In the genomic region with DNA sequence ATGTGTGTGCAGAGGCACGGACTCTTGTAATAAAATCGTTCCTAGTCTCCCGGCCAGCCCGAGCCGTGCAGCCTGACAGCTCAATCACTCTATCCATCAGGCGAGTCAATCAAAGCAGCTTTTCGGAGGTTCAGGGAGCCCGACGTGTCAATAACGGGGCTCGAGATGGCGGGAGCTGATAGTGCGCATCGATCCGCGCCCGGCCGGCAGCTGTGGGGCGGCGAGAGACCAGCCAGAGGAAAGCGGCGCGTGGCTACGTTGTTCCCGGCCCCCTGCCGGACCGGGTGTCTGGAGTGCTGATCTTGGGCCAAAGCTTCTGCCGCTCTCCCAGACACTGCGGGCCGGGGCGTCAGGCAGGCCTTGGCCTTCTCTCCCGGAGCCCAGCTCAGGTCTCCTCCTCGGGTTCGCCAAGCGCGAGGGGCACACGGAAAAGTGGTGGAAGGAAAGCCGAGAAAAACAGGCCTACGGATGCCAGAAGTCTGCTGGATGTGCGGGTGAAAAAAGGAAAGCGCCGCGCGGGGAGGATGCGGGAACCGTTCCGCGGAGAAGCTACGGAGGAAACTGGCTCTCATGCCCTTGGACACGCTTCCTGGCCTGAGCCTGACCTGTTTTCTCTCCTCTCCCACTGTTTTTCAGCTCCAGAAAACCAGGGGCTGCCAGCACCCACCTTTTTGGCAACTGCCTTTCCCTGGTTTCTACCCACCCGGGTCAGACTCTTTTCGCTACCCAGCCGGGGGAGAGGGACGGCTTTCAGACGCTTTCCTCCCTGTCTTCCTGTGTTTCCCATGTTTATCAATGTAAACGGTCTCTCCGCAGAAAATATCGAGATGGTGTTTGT, we compare ENCODE assay signal across 12 cellular contexts. TPM values are rescaled to one million over a fixed set of nuclear protein-coding genes. Genes with fewer than 3 reads are reported as not detected.
DNase-seq lines count a peak whose midpoint lies in the region; ATAC-seq, FAIRE-seq and TF ChIP-seq lines count a peak whose summit lies in the region.
"Had no signal": no experiment of that assay in that cellular context is flagged by ENCODE, and none has a peak within 500 bp of the region (broad histone marks: within the 10 kb centered on the region; RNA-seq: fewer than 3 reads in every experiment).

No MANE protein-coding gene starts in this region.

- H3K4me3 Mint-ChIP-seq in activated naive CD4-positive, alpha-beta T cell treated with anti-CD3 and anti-CD28 coated beads, Interleukin-2, amount 10 ng/mL, durations not matched to agents 7 days and 5 days: no peak overlapping the region
- no peak overlapping the region for H3K4me3 Mint-ChIP-seq in activated T-helper 1 cell treated with anti-CD3 and anti-CD28 coated beads, Interleukin-12 subunit alpha, Interleukin-12 subunit beta, Interleukin-2, Interleukin-4 antibody, amounts not matched to agents 30 ng/mL and 10 ng/mL and 1 ng/mL, durations not matched to agents 14 hours and 24 hours and 36 hours
- H3K4me3 Mint-ChIP-seq in stimulated activated effector memory CD8-positive, alpha-beta T cell treated with anti-CD3 and anti-CD28 coated beads, Interleukin-12 subunit alpha, Interleukin-12 subunit beta, amount 100 ng/mL, for 72 hours: peak overlapping the region; percentile 38

- H3K27ac Mint-ChIP-seq in activated naive CD4-positive, alpha-beta T cell treated with anti-CD3 and anti-CD28 coated beads, Interleukin-2, amount 10 ng/mL, durations not matched to agents 7 days and 5 days: peak overlapping the region; percentile 87
- peak overlapping the region in 1 of 2 donors; percentile 77 for H3K27ac Mint-ChIP-seq in activated naive CD4-positive, alpha-beta T cell treated with anti-CD3 and anti-CD28 coated beads, Interleukin-2, amount 50 U/mL, for 72 hours
- H3K27ac Mint-ChIP-seq in activated T-helper 1 cell treated with anti-CD3 and anti-CD28 coated beads, Interleukin-12 subunit alpha, Interleukin-12 subunit beta, Interleukin-2, Interleukin-4 antibody, amounts not matched to agents 30 ng/mL and 10 ng/mL and 1 ng/mL, durations not matched to agents 14 hours and 24 hours and 36 hours: peak overlapping the region; percentile 65
- no peak overlapping the region for H3K27ac Mint-ChIP-seq in stimulated activated effector memory CD8-positive, alpha-beta T cell treated with anti-CD3 and anti-CD28 coated beads, Interleukin-12 subunit alpha, Interleukin-12 subunit beta, amount 100 ng/mL, for 72 hours

- no peaks in the 10 kb centered on the region for H3K9me3 ChIP-seq in kidney (ENCODE audit: control insufficient read depth in 1 of 2, low read length in 2 of 2)
- H3K9me3 ChIP-seq: adrenal gland, pancreas had no signal

- H3K4me3 ChIP-seq in kidney (ENCODE audit: low read length in 2 of 2): no peak overlapping the region
- H3K4me3 ChIP-seq: adrenal gland had no signal

- no peak for DNase-seq in activated naive CD4-positive, alpha-beta T cell treated with anti-CD3 and anti-CD28 coated beads, Interleukin-2, amount 10 ng/mL, durations not matched to agents 7 days and 5 days
- DNase-seq in activated naive CD4-positive, alpha-beta T cell treated with anti-CD3 and anti-CD28 coated beads, Interleukin-2, amount 50 U/mL, for 72 hours (ENCODE audit: low spot score in 2 of 2): no peak
- DNase-seq in activated T-helper 1 cell treated with anti-CD3 and anti-CD28 coated beads, Interleukin-12 subunit alpha, Interleukin-12 subunit beta, Interleukin-2, Interleukin-4 antibody, amounts not matched to agents 30 ng/mL and 10 ng/mL and 1 ng/mL, durations not matched to agents 14 hours and 24 hours and 36 hours (ENCODE audit: low spot score): no peak
- peak; percentile 55 for DNase-seq in kidney
- no peak for DNase-seq in stimulated activated effector memory CD8-positive, alpha-beta T cell treated with anti-CD3 and anti-CD28 coated beads, Interleukin-12 subunit alpha, Interleukin-12 subunit beta, amount 100 ng/mL, for 72 hours (ENCODE audit: low spot score in 2 of 2)
- no peak for DNase-seq in NCI-H1436 treated with DMSO at 0.1 percent for 48 hours (lab: John Stamatoyannopoulos, UW)
- DNase-seq in mesenteric fat pad (ENCODE audit: low spot score): no peak
- DNase-seq: effector CD8-positive, alpha-beta T cell had no signal

- peaks cover 8% of the 10 kb centered on the region for H3K36me3 Mint-ChIP-seq in activated naive CD4-positive, alpha-beta T cell treated with anti-CD3 and anti-CD28 coated beads, Interleukin-2, amount 10 ng/mL, durations not matched to agents 7 days and 5 days
- H3K36me3 Mint-ChIP-seq in activated naive CD4-positive, alpha-beta T cell treated with anti-CD3 and anti-CD28 coated beads, Interleukin-2, amount 50 U/mL, for 72 hours: peaks cover 0 to 23% of the 10 kb centered on the region in 2 donors
- peaks cover 4% of the 10 kb centered on the region for H3K36me3 Mint-ChIP-seq in activated T-helper 1 cell treated with anti-CD3 and anti-CD28 coated beads, Interleukin-12 subunit alpha, Interleukin-12 subunit beta, Interleukin-2, Interleukin-4 antibody, amounts not matched to agents 30 ng/mL and 10 ng/mL and 1 ng/mL, durations not matched to agents 14 hours and 24 hours and 36 hours (ENCODE audit: low read depth)
- no peaks in the 10 kb centered on the region for H3K36me3 Mint-ChIP-seq in stimulated activated effector memory CD8-positive, alpha-beta T cell treated with anti-CD3 and anti-CD28 coated beads, Interleukin-12 subunit alpha, Interleukin-12 subunit beta, amount 100 ng/mL, for 72 hours

- FAIRE-seq in kidney (lab: Jason Lieb, UNC): no peak
- FAIRE-seq: pancreas had no signal

- ATAC-seq in activated naive CD4-positive, alpha-beta T cell treated with anti-CD3 and anti-CD28 coated beads, Interleukin-2, amount 50 U/mL, for 72 hours: no peak
- no peak for ATAC-seq in stimulated activated effector memory CD8-positive, alpha-beta T cell treated with anti-CD3 and anti-CD28 coated beads, Interleukin-12 subunit alpha, Interleukin-12 subunit beta, amount 100 ng/mL, for 72 hours
- ATAC-seq in GM19023 (IDR thresholded peaks at IDR 0.05; ENCODE audit: unreplicated experiment): no peak

- H3K4me1 Mint-ChIP-seq in activated naive CD4-positive, alpha-beta T cell treated with anti-CD3 and anti-CD28 coated beads, Interleukin-2, amount 10 ng/mL, durations not matched to agents 7 days and 5 days: peaks cover 16% of the 10 kb centered on the region
- no peaks in the 10 kb centered on the region for H3K4me1 Mint-ChIP-seq in activated T-helper 1 cell treated with anti-CD3 and anti-CD28 coated beads, Interleukin-12 subunit alpha, Interleukin-12 subunit beta, Interleukin-2, Interleukin-4 antibody, amounts not matched to agents 30 ng/mL and 10 ng/mL and 1 ng/mL, durations not matched to agents 14 hours and 24 hours and 36 hours (ENCODE audit: low read depth)
- peaks cover 13% of the 10 kb centered on the region for H3K4me1 Mint-ChIP-seq in stimulated activated effector memory CD8-positive, alpha-beta T cell treated with anti-CD3 and anti-CD28 coated beads, Interleukin-12 subunit alpha, Interleukin-12 subunit beta, amount 100 ng/mL, for 72 hours

- CTCF ChIA-PET in activated naive CD4-positive, alpha-beta T cell treated with anti-CD3 and anti-CD28 coated beads, Interleukin-2, amount 10 ng/mL, durations not matched to agents 7 days and 5 days (lab: Charles Lee): interaction anchor here (1.0 to 2.5 kb wide), 2 partner anchors 10 kb away, joined by 3 to 10 read pairs; no protein-coding TSS in a partner anchor

- H3K4me1 ChIP-seq in kidney (ENCODE audit: control insufficient read depth in 1 of 2, insufficient read depth in 1 of 2, low read depth in 1 of 2, low read length in 2 of 2): peaks cover 0 to 8% of the 10 kb centered on the region in 2 donors

- intact Hi-C loops in activated T-helper 1 cell treated with anti-CD3 and anti-CD28 coated beads, Interleukin-12 subunit alpha, Interleukin-12 subunit beta, Interleukin-2, Interleukin-4 antibody, amounts not matched to agents 30 ng/mL and 10 ng/mL and 1 ng/mL, durations not matched to agents 14 hours and 24 hours and 36 hours (cut with micrococcal nuclease): no loop called here
- intact Hi-C loops in kidney (cut with DNase I): no loop called here

- no peaks in the 10 kb centered on the region for H3K36me3 ChIP-seq in kidney (ENCODE audit: control insufficient read depth in 1 of 2, insufficient read depth in 2 of 2, low read length in 2 of 2)
- H3K36me3 ChIP-seq: adrenal gland, pancreas had no signal

- peaks cover 2% of the 10 kb centered on the region for H3K9me3 Mint-ChIP-seq in activated naive CD4-positive, alpha-beta T cell treated with anti-CD3 and anti-CD28 coated beads, Interleukin-2, amount 10 ng/mL, durations not matched to agents 7 days and 5 days
- no peaks in the 10 kb centered on the region for H3K9me3 Mint-ChIP-seq in activated naive CD4-positive, alpha-beta T cell treated with anti-CD3 and anti-CD28 coated beads, Interleukin-2, amount 50 U/mL, for 72 hours
- no peaks in the 10 kb centered on the region for H3K9me3 Mint-ChIP-seq in activated T-helper 1 cell treated with anti-CD3 and anti-CD28 coated beads, Interleukin-12 subunit alpha, Interleukin-12 subunit beta, Interleukin-2, Interleukin-4 antibody, amounts not matched to agents 30 ng/mL and 10 ng/mL and 1 ng/mL, durations not matched to agents 14 hours and 24 hours and 36 hours
- no peaks in the 10 kb centered on the region for H3K9me3 Mint-ChIP-seq in stimulated activated effector memory CD8-positive, alpha-beta T cell treated with anti-CD3 and anti-CD28 coated beads, Interleukin-12 subunit alpha, Interleukin-12 subunit beta, amount 100 ng/mL, for 72 hours

- no peak overlapping the region for H3K9ac ChIP-seq in kidney (ENCODE audit: low read length in 2 of 2)

- TF ChIP-seq CTCF in kidney (IDR thresholded peaks at IDR 0.05; ENCODE audit: borderline replicate concordance, extremely low read depth, insufficient read depth): no peak

- H3K27me3 Mint-ChIP-seq in activated naive CD4-positive, alpha-beta T cell treated with anti-CD3 and anti-CD28 coated beads, Interleukin-2, amount 10 ng/mL, durations not matched to agents 7 days and 5 days: peaks cover 100% of the 10 kb centered on the region
- H3K27me3 Mint-ChIP-seq in activated T-helper 1 cell treated with anti-CD3 and anti-CD28 coated beads, Interleukin-12 subunit alpha, Interleukin-12 subunit beta, Interleukin-2, Interleukin-4 antibody, amounts not matched to agents 30 ng/mL and 10 ng/mL and 1 ng/mL, durations not matched to agents 14 hours and 24 hours and 36 hours (ENCODE audit: insufficient read depth): peaks cover 68% of the 10 kb centered on the region

- H3K27ac ChIP-seq in kidney (ENCODE audit: low read depth in 2 of 2, low read length in 2 of 2): no peak overlapping the region
- H3K27ac ChIP-seq: adrenal gland, pancreas had no signal

RNA-seq across cellular contexts. Expression of gene EN1, which starts 2.2 kb away (rescaled TPM):
- not detected for total RNA-seq in activated naive CD4-positive, alpha-beta T cell treated with anti-CD3 and anti-CD28 coated beads, Interleukin-2, amount 50 U/mL, for 72 hours
- not detected in 2 replicates for total RNA-seq in activated T-helper 1 cell treated with anti-CD3 and anti-CD28 coated beads, Interleukin-12 subunit alpha, Interleukin-12 subunit beta, Interleukin-2, Interleukin-4 antibody, amounts not matched to agents 30 ng/mL and 10 ng/mL and 1 ng/mL, durations not matched to agents 14 hours and 24 hours and 36 hours
- 0.16 TPM for total RNA-seq in kidney
- polyA plus RNA-seq in kidney (ENCODE audit: insufficient read depth, low read depth, low replicate concordance): not detected
- total RNA-seq in mesenteric fat pad: 4.4 TPM
- total RNA-seq: pancreas, urinary bladder had no signal
- polyA plus RNA-seq: pancreas, urinary bladder had no signal
